ENCODE assay signal across 13 cellular contexts in the genomic region with DNA sequence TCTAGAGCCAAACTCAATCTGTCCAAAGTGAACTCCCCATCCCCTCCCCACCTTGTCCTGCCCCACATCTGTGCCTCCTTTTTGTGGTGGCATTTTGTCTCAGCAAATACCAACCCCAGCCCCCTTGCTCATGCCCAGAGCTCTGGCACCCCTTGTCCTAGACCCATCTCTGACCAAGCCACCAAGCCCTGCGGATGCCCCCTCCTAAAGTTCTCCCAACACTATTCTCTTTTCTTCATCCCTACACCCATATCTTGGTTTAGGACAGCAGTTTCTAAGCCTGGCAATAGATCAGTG.
"Had no signal": no experiment of that assay in that cellular context is flagged by ENCODE, and none has a peak within 500 bp of the region (broad histone marks: within the 10 kb centered on the region; RNA-seq: fewer than 3 reads in every experiment).

No MANE protein-coding gene starts in this region.

- H3K9me3 Mint-ChIP-seq: naive B cell; stimulated activated naive CD8-positive, alpha-beta T cell treated with anti-CD3 and anti-CD28 coated beads, Interleukin-15, Interleukin-2, amounts not matched to agents 100 ng/mL and 50 ng/mL, for 24 hours had no signal

- H3K27me3 Mint-ChIP-seq: naive B cell; stimulated activated naive CD8-positive, alpha-beta T cell treated with anti-CD3 and anti-CD28 coated beads, Interleukin-15, Interleukin-2, amounts not matched to agents 100 ng/mL and 50 ng/mL, for 24 hours had no signal

- H3K27ac Mint-ChIP-seq: stimulated activated naive CD8-positive, alpha-beta T cell treated with anti-CD3 and anti-CD28 coated beads, Interleukin-15, Interleukin-2, amounts not matched to agents 100 ng/mL and 50 ng/mL, for 24 hours had no signal

- DNase-seq: activated T-cell treated with anti-CD3 and anti-CD28 coated beads, Interleukin-2, amount 50 U/mL, for 48 hours; central memory CD4-positive, alpha-beta T cell; effector memory CD4-positive, alpha-beta T cell; left cardiac atrium; lower lobe of right lung; naive B cell; SIG-M5; stimulated activated CD4-positive, alpha-beta T cell treated with anti-CD3 and anti-CD28 coated beads, Interleukin-2, amount 100 ng/mL, for 24 hours had no signal

- H3K9me3 ChIP-seq: adrenal gland, lower lobe of right lung, prostate gland, sigmoid colon, upper lobe of left lung had no signal

- H3K27ac ChIP-seq: adrenal gland, lower lobe of right lung, prostate gland, sigmoid colon, upper lobe of left lung had no signal

- H3K4me3 ChIP-seq: adrenal gland, lower lobe of right lung, prostate gland, sigmoid colon, upper lobe of left lung had no signal

- H3K4me1 ChIP-seq: adrenal gland, prostate gland, upper lobe of left lung had no signal

- H3K4me3 Mint-ChIP-seq: naive B cell; stimulated activated naive CD8-positive, alpha-beta T cell treated with anti-CD3 and anti-CD28 coated beads, Interleukin-15, Interleukin-2, amounts not matched to agents 100 ng/mL and 50 ng/mL, for 24 hours had no signal

- H3K27me3 ChIP-seq: adrenal gland, sigmoid colon, upper lobe of left lung had no signal

- ATAC-seq: left cardiac atrium, lower lobe of right lung had no signal
